Comparison of ENCODE assay signal across 23 cellular contexts in the genomic region with DNA sequence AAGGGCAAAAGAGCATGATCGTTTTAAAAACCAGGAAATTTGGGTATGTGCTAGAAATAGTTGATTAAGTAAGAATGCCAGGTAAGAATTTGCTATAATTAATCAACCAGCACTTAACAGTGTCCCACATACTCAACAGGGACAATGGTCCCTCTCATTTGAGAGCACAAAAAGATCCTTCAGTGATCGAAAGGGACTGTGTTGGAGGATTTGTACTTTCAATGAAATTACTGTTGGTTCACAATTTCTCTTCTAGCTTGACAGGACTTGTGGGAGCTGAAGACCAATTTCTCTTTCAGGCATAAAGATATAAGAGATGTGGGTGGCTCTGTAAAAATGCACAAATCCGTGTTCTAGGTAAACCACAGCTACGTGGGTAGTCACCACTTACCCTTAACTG. TPM values are rescaled to one million over a fixed set of nuclear protein-coding genes. Genes with fewer than 3 reads are reported as not detected.
DNase-seq lines count a peak whose midpoint lies in the region; ATAC-seq, FAIRE-seq and TF ChIP-seq lines count a peak whose summit lies in the region.
"Had no signal": no experiment of that assay in that cellular context is flagged by ENCODE, and none has a peak within 500 bp of the region (broad histone marks: within the 10 kb centered on the region; RNA-seq: fewer than 3 reads in every experiment).

No MANE protein-coding gene starts in this region.

- ATAC-seq in central memory CD8-positive, alpha-beta T cell (replicated peaks; ENCODE audit: extremely low read depth, poor library complexity, severe bottlenecking), result no peak
- ATAC-seq in pancreas (peak; percentile 23 to 86 (median 73)), HG03196 (IDR thresholded peaks at IDR 0.05; ENCODE audit: unreplicated experiment) (no peak)
- ATAC-seq: HCT116, HepG2 had no signal

- peak overlapping the region; percentile 42 for H3K27ac Mint-ChIP-seq in central memory CD8-positive, alpha-beta T cell (ENCODE audit: low read depth)
- H3K27ac Mint-ChIP-seq in HFFc6, result no peak overlapping the region
- H3K27ac Mint-ChIP-seq: CD4-positive, alpha-beta T cell; IgD-negative memory B cell had no signal

- no peak overlapping the region for H3K4me3 ChIP-seq in pancreas

- H3K36me3 Mint-ChIP-seq in central memory CD8-positive, alpha-beta T cell (ENCODE audit: insufficient read depth), result no peaks in the 10 kb centered on the region
- no peaks in the 10 kb centered on the region for H3K36me3 Mint-ChIP-seq in HFFc6 (ENCODE audit: low read depth)

- H3K27me3 ChIP-seq in pancreas, result no peaks in the 10 kb centered on the region

- intact Hi-C loops in pancreas (cut with DNase I), result no loop called here

- no peaks in the 10 kb centered on the region for H3K9me3 Mint-ChIP-seq in central memory CD8-positive, alpha-beta T cell
- H3K9me3 Mint-ChIP-seq in HFFc6, result no peaks in the 10 kb centered on the region
- H3K9me3 Mint-ChIP-seq: CD4-positive, alpha-beta T cell had no signal

- peaks cover 12% of the 10 kb centered on the region for H3K27me3 Mint-ChIP-seq in central memory CD8-positive, alpha-beta T cell
- H3K27me3 Mint-ChIP-seq in HFFc6 (ENCODE audit: insufficient read depth), result peaks cover 2% of the 10 kb centered on the region
- H3K27me3 Mint-ChIP-seq: IgD-negative memory B cell had no signal

- peak; percentile 17 for DNase-seq in COLO829 (ENCODE audit: low spot score)
- DNase-seq in central memory CD8-positive, alpha-beta T cell (ENCODE audit: low spot score in 2 of 2), result no peak
- no peak for DNase-seq in pancreas
- DNase-seq in SIG-M5 treated with dmso at 0.1 percent for 504 hours (lab: John Stamatoyannopoulos, UW; ENCODE audit: unreplicated experiment), result no peak
- no peak for DNase-seq in HFFc6
- DNase-seq in NCI-H2029 treated with DMSO at 0.1 percent for 48 hours (lab: John Stamatoyannopoulos, UW), result no peak
- DNase-seq: ACHN; CD4-positive, alpha-beta T cell; DMS153; DMS79; GDM1; GOT3; H7 had no signal

- peaks cover 6 to 12% (median 9%) of the 10 kb centered on the region in 3 donors for H3K4me1 ChIP-seq in pancreas

- WGBS in pancreas, 2 donors, result 53 to 62% methylated on average over 4 of the region's 4 CpGs

- H3K9me3 ChIP-seq in pancreas, result no peaks in the 10 kb centered on the region

- H3K27ac ChIP-seq in pancreas, result peak overlapping the region; percentile 49 to 69 (median 64)
- H3K27ac ChIP-seq: C4-2B had no signal

- no peaks in the 10 kb centered on the region for H3K4me1 Mint-ChIP-seq in central memory CD8-positive, alpha-beta T cell
- H3K4me1 Mint-ChIP-seq in HFFc6 (ENCODE audit: low read depth), result peaks cover 21% of the 10 kb centered on the region; the same call in 1 of the 2 replicates
- H3K4me1 Mint-ChIP-seq: IgD-negative memory B cell had no signal

- H3K4me3 Mint-ChIP-seq in central memory CD8-positive, alpha-beta T cell, result no peak overlapping the region
- no peak overlapping the region for H3K4me3 Mint-ChIP-seq in HFFc6
- H3K4me3 Mint-ChIP-seq: CD4-positive, alpha-beta T cell; IgD-negative memory B cell had no signal

- TF ChIP-seq CTCF in pancreas (IDR thresholded peaks at IDR 0.05), result no peak
- no peak for TF ChIP-seq CTCF in HFFc6 (IDR thresholded peaks at IDR 0.05)

- no peaks in the 10 kb centered on the region for H3K36me3 ChIP-seq in pancreas

- no peak for FAIRE-seq in pancreas (lab: Jason Lieb, UNC)
- FAIRE-seq: GM12892, GM18507, HepG2 had no signal

RNA-seq across cellular contexts. Expression of gene PLEKHS1, which starts 12.5 kb away (rescaled TPM):
- 10 to 100 TPM in 4 of 6 donors, 1 to 10 TPM in 2; 6.0 to 28.2 (median 13.1) TPM for total RNA-seq in pancreas
- 10 to 100 TPM; 17.2 to 44.6 TPM for polyA plus RNA-seq in pancreas
- total RNA-seq in HFFc6 (2021; fragmentation: NEBNext Ultra II Directional; extraction: Animal tissue kit (Norgen Biotek cat#: 25700)), result under 1 TPM in 1 of 6 experiments, not detected in 5; 0.05 TPM
- total RNA-seq: A172, Daoy, H7, HepG2 had no signal
- polyA plus RNA-seq: BJ, HepG2, IgD-negative memory B cell had no signal

RNA-seq across cellular contexts. Expression of gene CASP7, which starts 59.3 kb away (rescaled TPM):
- 10 to 100 TPM in 5 of 6 donors, 1 to 10 TPM in 1; 7.0 to 28.7 (median 15.1) TPM for total RNA-seq in pancreas
- polyA plus RNA-seq in pancreas, result 10 to 100 TPM in 1 of 2 donors, 1 to 10 TPM in 1; 9.4 to 15.1 TPM
- 10 to 100 TPM; 16.9 to 20.0 (median 18.9) TPM for total RNA-seq in HFFc6 (2021; fragmentation: NEBNext Ultra II Directional; extraction: Animal tissue kit (Norgen Biotek cat#: 25700))

Comparison
In these comparisons a context has a peak if more than half of its experiments do, and no peak if none do; other contexts are left out.
1. ATAC-seq: peak in pancreas (4 of 4); none in central memory CD8-positive, alpha-beta T cell (single experiment) and HG03196 (single experiment).
2. RNA of gene PLEKHS1, which starts 12.5 kb away (total RNA-seq): 6.0 to 28.2 TPM in pancreas; 0.05 TPM in HFFc6; every median in the first group is over 4 times any median in the second.